21 cellular contexts compared by ENCODE assay signal in the genomic region with DNA sequence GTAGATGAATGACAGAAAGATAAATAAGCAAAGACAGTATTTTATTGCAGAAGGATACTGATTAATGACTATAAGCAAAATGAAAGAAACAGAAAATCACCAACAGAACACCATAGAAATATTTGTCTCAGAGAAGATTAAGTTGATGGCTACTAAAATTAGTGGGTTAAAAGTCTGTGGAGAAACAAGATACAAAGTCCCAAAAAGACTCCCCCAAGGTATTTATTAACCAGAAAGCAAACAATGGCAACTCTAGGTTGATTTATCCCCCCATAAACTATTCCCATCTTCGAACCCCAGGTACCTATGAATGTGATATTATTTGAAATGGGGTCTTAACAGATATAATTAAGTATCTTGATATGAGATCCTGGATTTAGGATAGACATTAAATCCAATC.
DNase-seq lines count a peak whose midpoint lies in the region; ATAC-seq, FAIRE-seq and TF ChIP-seq lines count a peak whose summit lies in the region.
"Had no signal": no experiment of that assay in that cellular context is flagged by ENCODE, and none has a peak within 500 bp of the region (broad histone marks: within the 10 kb centered on the region; RNA-seq: fewer than 3 reads in every experiment).

No MANE protein-coding gene starts in this region.

- no TSS peak for BruUV-seq in HepG2 (replicated peaks; lab: Mats Ljungman, UMichigan)

- H3K27ac ChIP-seq in liver (ENCODE audit: low read depth in 1 of 2, low read length in 2 of 2) (peak overlapping the region; percentile 47 to 52), HepG2 (ENCODE audit: extremely low read length, insufficient read depth, low read length) (no peak overlapping the region), hepatocyte (no peak overlapping the region), right lobe of liver (peak overlapping the region in 2 of 3 donors; percentile 69 to 73), GM23338 (ENCODE audit: low read depth) (no peak overlapping the region)
- H3K27ac ChIP-seq: 22Rv1; A549; BLaER1 treated with 17β-estradiol and CSF1 and Interleukin-3, amounts not matched to agents 10 nM and 100 nM had no signal

- H3K4me1 ChIP-seq in liver (ENCODE audit: control insufficient read depth in 4 of 4, insufficient read depth in 4 of 4, low read length in 3 of 4): peaks cover 5 to 17% (median 15%) of the 10 kb centered on the region in 4 donors
- no peaks in the 10 kb centered on the region for H3K4me1 ChIP-seq in HepG2 (ENCODE audit: insufficient read depth, low read length)
- no peaks in the 10 kb centered on the region for H3K4me1 ChIP-seq in hepatocyte (ENCODE audit: insufficient read depth)
- H3K4me1 ChIP-seq in right lobe of liver: peaks cover 0 to 30% (median 11%) of the 10 kb centered on the region in 4 donors
- H3K4me1 ChIP-seq in GM23338 (ENCODE audit: insufficient read depth): no peaks in the 10 kb centered on the region
- H3K4me1 ChIP-seq: A549; BLaER1 treated with 17β-estradiol and CSF1 and Interleukin-3, amounts not matched to agents 10 nM and 100 nM; Caco-2 had no signal

- no peak overlapping the region for H3K4me3 Mint-ChIP-seq in GM23338
- H3K4me3 Mint-ChIP-seq: B cell; CD14-positive monocyte; CD4-positive, CD25-positive, alpha-beta regulatory T cell; CD8-positive, alpha-beta T cell had no signal

- intact Hi-C loops in HepG2 (cut with micrococcal nuclease; ENCODE audit: unreplicated experiment) (no loop called here), right lobe of liver (cut with DNase I) (no loop called here)

- no peaks in the 10 kb centered on the region for H3K4me1 Mint-ChIP-seq in GM23338
- H3K4me1 Mint-ChIP-seq: B cell; CD14-positive monocyte; CD4-positive, CD25-positive, alpha-beta regulatory T cell had no signal

- no peak for TF ChIP-seq CTCF in liver (IDR thresholded peaks at IDR 0.05; ENCODE audit: low read depth, low read length, missing input control)
- no peak for TF ChIP-seq CTCF in HepG2 (CRISPR knock-in tag; IDR thresholded peaks at IDR 0.05)
- no peak for TF ChIP-seq CTCF in hepatocyte (IDR thresholded peaks at IDR 0.05; ENCODE audit: poor library complexity)
- TF ChIP-seq CTCF in right lobe of liver (IDR thresholded peaks at IDR 0.05): no peak
- TF ChIP-seq CTCF in GM23338 (conservative IDR thresholded peaks at IDR 0.05; ENCODE audit: low read depth in 2 of 2): no peak

- TF ChIP-seq POLR2A in HepG2 (IDR thresholded peaks at IDR 0.05; ENCODE audit: insufficient read depth in 1 of 2, low read depth in 2 of 2, low read length in 2 of 2) (no peak), right lobe of liver (IDR thresholded peaks at IDR 0.05) (no peak)

- H3K79me2 ChIP-seq in HepG2 (ENCODE audit: insufficient read depth, low read length) (no peaks in the 10 kb centered on the region), hepatocyte (no peaks in the 10 kb centered on the region), GM23338 (replicated peaks; ENCODE audit: insufficient read depth) (no peaks in the 10 kb centered on the region)

- H3K9me3 Mint-ChIP-seq in GM23338: 0 out of 3 replicates have a peak, but pooled peaks cover 6% of the 10 kb centered on the region

- H3K36me3 ChIP-seq in liver (ENCODE audit: control insufficient read depth in 4 of 4, insufficient read depth in 3 of 4, low read depth in 1 of 4, low read length in 3 of 4): no peaks in the 10 kb centered on the region
- no peaks in the 10 kb centered on the region for H3K36me3 ChIP-seq in HepG2 (replicated peaks in 1 of 2; ENCODE audit: control insufficient read depth in 1 of 2, insufficient read depth in 2 of 2, low read length in 2 of 2)
- H3K36me3 ChIP-seq in hepatocyte (replicated peaks; ENCODE audit: insufficient read depth, low read depth): no peaks in the 10 kb centered on the region
- H3K36me3 ChIP-seq in right lobe of liver: no peaks in the 10 kb centered on the region
- no peaks in the 10 kb centered on the region for H3K36me3 ChIP-seq in GM23338 (ENCODE audit: insufficient read depth)
- H3K36me3 ChIP-seq: BLaER1 treated with 17β-estradiol and CSF1 and Interleukin-3, amounts not matched to agents 10 nM and 100 nM had no signal

- H4K20me1 ChIP-seq in HepG2 (ENCODE audit: insufficient read depth, low read length) (no peaks in the 10 kb centered on the region), hepatocyte (ENCODE audit: insufficient read depth, poor library complexity, severe bottlenecking) (no peaks in the 10 kb centered on the region), GM23338 (replicated peaks; ENCODE audit: insufficient read depth) (no peaks in the 10 kb centered on the region)
- H4K20me1 ChIP-seq: BLaER1 treated with 17β-estradiol and CSF1 and Interleukin-3, amounts not matched to agents 10 nM and 100 nM had no signal

- H3K27ac Mint-ChIP-seq in GM23338: no peak overlapping the region
- H3K27ac Mint-ChIP-seq: B cell; CD14-positive monocyte; CD4-positive, CD25-positive, alpha-beta regulatory T cell; CD8-positive, alpha-beta T cell had no signal

- no peaks in the 10 kb centered on the region for H3K27me3 ChIP-seq in liver (ENCODE audit: control insufficient read depth in 4 of 4, insufficient read depth in 4 of 4, low read length in 3 of 4)
- H3K27me3 ChIP-seq in HepG2 (ENCODE audit: control insufficient read depth in 1 of 2, insufficient read depth in 2 of 2, low read length in 2 of 2): no peaks in the 10 kb centered on the region
- no peaks in the 10 kb centered on the region for H3K27me3 ChIP-seq in hepatocyte
- no peaks in the 10 kb centered on the region for H3K27me3 ChIP-seq in right lobe of liver
- no peaks in the 10 kb centered on the region for H3K27me3 ChIP-seq in GM23338 (ENCODE audit: insufficient read depth)
- H3K27me3 ChIP-seq: BLaER1 treated with 17β-estradiol and CSF1 and Interleukin-3, amounts not matched to agents 10 nM and 100 nM had no signal

- H3K4me2 ChIP-seq in HepG2 (ENCODE audit: low read depth, low read length) (no peak overlapping the region), hepatocyte (peak overlapping the region; percentile 13), GM23338 (no peak overlapping the region)
- H3K4me2 ChIP-seq: A549; BLaER1 treated with 17β-estradiol and CSF1 and Interleukin-3, amounts not matched to agents 10 nM and 100 nM had no signal

- in situ Hi-C loops in HepG2 (cut with HindIII; ENCODE audit: extremely low pct_ligation_motif_present, low pct_unique_long_range_greater_than_20kb): no loop called here

- TF ChIP-seq EP300 in HepG2 (IDR thresholded peaks at IDR 0.05; ENCODE audit: low read depth in 2 of 2, low read length in 2 of 2): no peak
- no peak for TF ChIP-seq EP300 in HepG2 (CRISPR knock-in tag; IDR thresholded peaks at IDR 0.05; ENCODE audit: borderline replicate concordance)

- TF ChIP-seq RAD21 in liver (IDR thresholded peaks at IDR 0.05) (no peak), HepG2 (CRISPR knock-in tag; IDR thresholded peaks at IDR 0.05) (no peak)

- H3K27me3 Mint-ChIP-seq in GM23338 (ENCODE audit: insufficient read depth, low read depth, poor library complexity): no peaks in the 10 kb centered on the region
- H3K27me3 Mint-ChIP-seq: B cell; CD4-positive, CD25-positive, alpha-beta regulatory T cell had no signal

- H3F3A ChIP-seq in GM23338 (replicated peaks; ENCODE audit: low read depth): no peaks in the 10 kb centered on the region

- no peaks in the 10 kb centered on the region for H3K9me2 ChIP-seq in hepatocyte (replicated peaks; ENCODE audit: insufficient read depth)
- no peaks in the 10 kb centered on the region for H3K9me2 ChIP-seq in GM23338 (ENCODE audit: insufficient read depth)

- no peak for FAIRE-seq in HepG2 (lab: Jason Lieb, UNC)
- FAIRE-seq: A549, D721Med, G401.6, GM12891 had no signal

- ATAC-seq in HepG2 (no peak), right lobe of liver (peak; percentile 64 to 80 (median 74)), GM23338 (no peak)
- ATAC-seq: A549; CD8-positive, alpha-beta T cell had no signal

- POLR2A ChIA-PET in HepG2 (lab: Yijun Ruan, JAX): no interaction called here

- CTCF ChIA-PET in HepG2 (lab: Yijun Ruan, JAX; ENCODE audit: low intra/inter-chr PET ratio, low total read pairs): no interaction called here

- 20% methylated on average over 1 of the region's 1 CpG for WGBS in liver
- 0% methylated on average over 1 of the region's 1 CpG for WGBS in HepG2 (ENCODE audit: low lambda C conversion rate)
- 43% methylated on average over 1 of the region's 1 CpG for WGBS in hepatocyte (ENCODE audit: low lambda C conversion rate, missing lambda C conversion rate)
- 8% methylated on average over 1 of the region's 1 CpG for WGBS in right lobe of liver (ENCODE audit: insufficient coverage, low coverage, low lambda C conversion rate, missing lambda C conversion rate)

- DNase-seq in HepG2 (ENCODE audit: low spot score): no peak
- DNase-seq in hepatocyte (ENCODE audit: low spot score): no peak
- no peak for DNase-seq in right lobe of liver
- DNase-seq in C1 segment of cervical spinal cord (lab: John Stamatoyannopoulos, UW): no peak
- no peak for DNase-seq in GM23338 (ENCODE audit: low spot score)
- DNase-seq: AML-193; Caco-2; Calu3; CD4-positive, CD25-positive, alpha-beta regulatory T cell; CD8-positive, alpha-beta T cell; DMS79 treated with DMSO at 0.1 percent for 48 hours; GF-D8 had no signal

- no peak overlapping the region for H3K4me3 ChIP-seq in liver (ENCODE audit: low read depth in 1 of 3, low read length in 3 of 3)
- no peak overlapping the region for H3K4me3 ChIP-seq in HepG2 (replicated peaks in 1 of 3; ENCODE audit: insufficient read depth in 1 of 3, low read depth in 2 of 3, low read length in 3 of 3)
- H3K4me3 ChIP-seq in hepatocyte: no peak overlapping the region
- no peak overlapping the region for H3K4me3 ChIP-seq in right lobe of liver
- H3K4me3 ChIP-seq in GM23338: no peak overlapping the region
- H3K4me3 ChIP-seq: A549; BLaER1 treated with 17β-estradiol and CSF1 and Interleukin-3, amounts not matched to agents 10 nM and 100 nM had no signal

- H2AFZ ChIP-seq in HepG2 (ENCODE audit: low read length): no peak overlapping the region
- no peak overlapping the region for H2AFZ ChIP-seq in hepatocyte
- no peak overlapping the region for H2AFZ ChIP-seq in GM23338

- H3K9me3 ChIP-seq in liver (ENCODE audit: control insufficient read depth in 4 of 4, low read length in 3 of 4) (no peaks in the 10 kb centered on the region), HepG2 (ENCODE audit: low read length) (peaks cover 85% of the 10 kb centered on the region), hepatocyte (ENCODE audit: low read depth) (no peaks in the 10 kb centered on the region), right lobe of liver (no peaks in the 10 kb centered on the region)
- H3K9me3 ChIP-seq: A549; BLaER1 treated with 17β-estradiol and CSF1 and Interleukin-3, amounts not matched to agents 10 nM and 100 nM; Caco-2 had no signal

- peaks cover 2% of the 10 kb centered on the region; the same call in 1 of the 3 replicates for H3K36me3 Mint-ChIP-seq in GM23338 (ENCODE audit: low read depth)
- H3K36me3 Mint-ChIP-seq: CD14-positive monocyte; CD4-positive, CD25-positive, alpha-beta regulatory T cell; CD8-positive, alpha-beta T cell had no signal

- H3K9ac ChIP-seq in liver (ENCODE audit: low read depth in 1 of 2, low read length in 2 of 2) (no peak overlapping the region), HepG2 (ENCODE audit: insufficient read depth, low read depth, low read length) (no peak overlapping the region)
- H3K9ac ChIP-seq: BLaER1 treated with 17β-estradiol and CSF1 and Interleukin-3, amounts not matched to agents 10 nM and 100 nM had no signal

TF ChIP-seq in HepG2, 621 proteins besides CTCF, POLR2A, EP300 and RAD21 (continues in another document):
- no peak for TF ChIP-seq REL (CRISPR knock-in tag; conservative IDR thresholded peaks at IDR 0.05)

TF ChIP-seq in GM23338, 12 proteins besides CTCF, POLR2A, EP300 and RAD21 (continues in another document):
- TF ChIP-seq ZNF114 (CRISPR knock-in tag; IDR thresholded peaks at IDR 0.05): no peak

Comparison
In these comparisons a context has a peak if more than half of its experiments do, and no peak if none do; other contexts are left out.
1. H3K27ac ChIP-seq: peak in liver (2 of 2) and right lobe of liver (2 of 3); none in HepG2 (single experiment), hepatocyte (single experiment) and GM23338 (single experiment).
2. ATAC-seq: peak in right lobe of liver (4 of 4); none in HepG2 (single experiment) and GM23338 (single experiment).